ENCODE assay signal across 13 cellular contexts in the genomic region with DNA sequence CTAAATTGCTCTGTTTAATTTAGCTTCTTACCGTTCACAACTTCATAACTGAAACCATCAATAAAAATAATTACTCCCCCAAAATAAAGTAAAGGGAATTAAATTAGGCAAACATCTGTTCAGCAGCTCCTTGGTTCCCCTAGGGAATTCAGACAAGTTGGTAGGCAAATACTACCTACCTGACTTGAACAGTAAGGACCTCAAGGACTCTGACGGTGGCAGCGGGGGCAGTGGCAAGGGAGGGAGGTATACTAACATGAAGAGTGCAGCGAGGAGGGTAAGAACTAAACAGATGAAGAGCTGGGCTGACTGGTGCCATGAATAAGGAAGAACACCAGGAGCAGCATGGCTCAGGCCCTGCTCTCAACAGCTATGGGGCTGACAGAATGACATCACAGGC. TPM values are rescaled to one million over a fixed set of nuclear protein-coding genes. Genes with fewer than 3 reads are reported as not detected.
"Had no signal": no experiment of that assay in that cellular context is flagged by ENCODE, and none has a peak within 500 bp of the region (broad histone marks: within the 10 kb centered on the region; RNA-seq: fewer than 3 reads in every experiment).

No MANE protein-coding gene starts in this region.

- H3K9me3 Mint-ChIP-seq: activated CD4-positive, alpha-beta T cell treated with anti-CD3 and anti-CD28 coated beads, Interleukin-2, amount 10 ng/mL, durations not matched to agents 7 days and 5 days; activated T-cell treated with anti-CD3 and anti-CD28 coated beads, Interleukin-2, amount 50 U/mL, for 72 hours; immature natural killer cell had no signal

- H3K4me3 ChIP-seq: cardiac muscle cell, esophagus squamous epithelium, lower lobe of right lung, thyroid gland had no signal

- H3K4me3 Mint-ChIP-seq: activated CD4-positive, alpha-beta T cell treated with anti-CD3 and anti-CD28 coated beads, Interleukin-2, amount 10 ng/mL, durations not matched to agents 7 days and 5 days; activated T-cell treated with anti-CD3 and anti-CD28 coated beads, Interleukin-2, amount 50 U/mL, for 72 hours; immature natural killer cell had no signal

- DNase-seq: activated CD4-positive, alpha-beta T cell treated with anti-CD3 and anti-CD28 coated beads, Interleukin-2, amount 10 ng/mL, durations not matched to agents 7 days and 5 days; activated CD4-positive, CD25-positive, alpha-beta regulatory T cell; activated T-cell treated with anti-CD3 and anti-CD28 coated beads, Interleukin-2, amount 50 U/mL, for 72 hours; esophagus squamous epithelium; foreskin fibroblast; immature natural killer cell; left cardiac atrium; lower lobe of right lung; midbrain; stimulated activated CD4-positive, alpha-beta T cell treated with anti-CD3 and anti-CD28 coated beads, Interleukin-15, amount 100 ng/mL, for 24 hours; stimulated activated CD4-positive, alpha-beta T cell treated with anti-CD3 and anti-CD28 coated beads, Interleukin-4, amount 100 ng/mL, for 24 hours; thyroid gland had no signal

- H3K27ac Mint-ChIP-seq: activated T-cell treated with anti-CD3 and anti-CD28 coated beads, Interleukin-2, amount 50 U/mL, for 72 hours had no signal

- H3K9me3 ChIP-seq: esophagus squamous epithelium, lower lobe of right lung, thyroid gland had no signal

- H3K27me3 ChIP-seq: cardiac muscle cell, esophagus squamous epithelium, thyroid gland had no signal

- ATAC-seq: activated T-cell treated with anti-CD3 and anti-CD28 coated beads, Interleukin-2, amount 50 U/mL, for 72 hours; left cardiac atrium; lower lobe of right lung had no signal

- H3K27me3 Mint-ChIP-seq: activated CD4-positive, alpha-beta T cell treated with anti-CD3 and anti-CD28 coated beads, Interleukin-2, amount 10 ng/mL, durations not matched to agents 7 days and 5 days had no signal

- H3K4me1 ChIP-seq: esophagus squamous epithelium, lower lobe of right lung, thyroid gland had no signal

- H3K27ac ChIP-seq: cardiac muscle cell, esophagus squamous epithelium, lower lobe of right lung, thyroid gland had no signal

RNA-seq across cellular contexts. Expression of a gene that starts 40.0 kb away (rescaled TPM):
- total RNA-seq: activated CD4-positive, alpha-beta T cell treated with anti-CD3 and anti-CD28 coated beads, Interleukin-2, amount 10 ng/mL, durations not matched to agents 7 days and 5 days; activated T-cell treated with anti-CD3 and anti-CD28 coated beads, Interleukin-2, amount 50 U/mL, for 72 hours; cardiac muscle cell had no signal
